In genomic region chr5:143055596-143056330, GRCh38 we compare ENCODE assay signal across 18 cellular contexts.
DNase-seq lines count a peak whose midpoint lies in the region; ATAC-seq, FAIRE-seq and TF ChIP-seq lines count a peak whose summit lies in the region.
"Had no signal": no experiment of that assay in that cellular context is flagged by ENCODE, and none has a peak within 500 bp of the region (broad histone marks: within the 10 kb centered on the region; RNA-seq: fewer than 3 reads in every experiment).

No MANE protein-coding gene starts in this region.

- TF ChIP-seq EP300 in GM12878 (IDR thresholded peaks at IDR 0.05; ENCODE audit: borderline replicate concordance in 1 of 2, control insufficient read depth in 1 of 2, low read depth in 2 of 2, low read length in 2 of 2): no peak
- TF ChIP-seq EP300 in stomach (IDR thresholded peaks at IDR 0.05): no peak

- H3K9me3 Mint-ChIP-seq in activated CD4-positive, alpha-beta T cell treated with anti-CD3 and anti-CD28 coated beads for 36 hours (ENCODE audit: low read depth): no peaks in the 10 kb centered on the region

- RAD21 ChIA-PET in GM12878 (lab: Charles Lee; ENCODE audit: unreplicated experiment): interaction anchor here (0.6 to 19.7 kb wide), 16 partner anchors 9 to 348 kb away, joined by 3 to 337 read pairs (median 6); partner anchors contain the start of gene NR3C1

- H3K4me1 Mint-ChIP-seq in activated CD4-positive, alpha-beta T cell treated with anti-CD3 and anti-CD28 coated beads for 36 hours: peaks cover 63% of the 10 kb centered on the region

- no peak for TF ChIP-seq RAD21 in GM12878 (IDR thresholded peaks at IDR 0.05; ENCODE audit: insufficient read depth, low read depth, low read length)

- H3K27ac ChIP-seq in GM12878 (ENCODE audit: control insufficient read depth, insufficient read depth) (peak overlapping the region; percentile 100), stomach (peak overlapping the region in 1 of 5 donors; percentile 48)

- H3K4me3 ChIP-seq in GM12878 (peak overlapping the region; percentile 77), stomach (no peak overlapping the region)
- H3K4me3 ChIP-seq: lung had no signal

- peak; percentile 40 for ATAC-seq in activated CD4-positive, alpha-beta T cell treated with anti-CD3 and anti-CD28 coated beads for 36 hours
- peak; percentile 7 for ATAC-seq in GM12878
- ATAC-seq: esophagus mucosa had no signal

- H3K27me3 Mint-ChIP-seq in activated CD4-positive, alpha-beta T cell treated with anti-CD3 and anti-CD28 coated beads for 36 hours: no peaks in the 10 kb centered on the region

- H3K27me3 ChIP-seq in GM12878 (replicated peaks in 1 of 2; ENCODE audit: control insufficient read depth in 2 of 2, insufficient read depth in 2 of 2, low read length in 1 of 2) (no peaks in the 10 kb centered on the region), stomach (no peaks in the 10 kb centered on the region)

- peak overlapping the region; percentile 90 for H3K27ac Mint-ChIP-seq in activated CD4-positive, alpha-beta T cell treated with anti-CD3 and anti-CD28 coated beads for 36 hours

- BruUV-seq in GM12878 (replicated peaks; lab: Mats Ljungman, UMichigan): no TSS peak

- FAIRE-seq in GM12878 (lab: Jason Lieb, UNC): no peak
- FAIRE-seq: urothelium cell line had no signal

- DNase-seq in activated CD4-positive, alpha-beta T cell treated with anti-CD3 and anti-CD28 coated beads for 36 hours: no peak
- DNase-seq in activated CD4-positive, alpha-beta T cell treated with anti-CD3 and anti-CD28 coated beads, Interleukin-2, amount 50 U/mL, for 48 hours: no peak
- peak; percentile 60 for DNase-seq in M059J (ENCODE audit: low read depth)
- no peak for DNase-seq in GM12878 (ENCODE audit: low read depth, low spot score)
- peak; percentile 19 for DNase-seq in pulmonary artery endothelial cell (ENCODE audit: low read depth, low spot score)
- DNase-seq in NCI-H2196 treated with DMSO at 0.1 percent for 48 hours (lab: John Stamatoyannopoulos, UW; ENCODE audit: unreplicated experiment): no peak
- no peak for DNase-seq in stomach
- no peak for DNase-seq in DMS114 treated with DMSO at 0.1 percent for 48 hours (lab: John Stamatoyannopoulos, UW; ENCODE audit: unreplicated experiment)
- DNase-seq: Calu3; central memory CD4-positive, alpha-beta T cell; NCI-H1105; NCI-H524 treated with DMSO at 0.1 percent for 48 hours; nucleus accumbens; RPMI8226; T-helper 9 cell had no signal

- WGBS in GM12878 (ENCODE audit: insufficient coverage, insufficient replicate concordance, low lambda C conversion rate, missing lambda C conversion rate): 1% methylated on average over 5 of the region's 5 CpGs
- 67 to 81% (median 72%) methylated on average over 5 of the region's 5 CpGs for WGBS in stomach, 5 donors

- POLR2A ChIA-PET in activated CD4-positive, alpha-beta T cell treated with anti-CD3 and anti-CD28 coated beads for 36 hours (lab: Charles Lee): no interaction called here
- POLR2A ChIA-PET in GM12878 (lab: Charles Lee): interaction anchor here (0.8 to 6.6 kb wide), 13 partner anchors 10 to 345 kb away, joined by 3 to 62 read pairs (median 5); no protein-coding TSS in a partner anchor

- in situ Hi-C loops in GM12878 (cut with MboI): loop anchor here (5.0 kb wide), 1 partner anchor 152 kb away; no protein-coding TSS in a partner anchor

- H3K4me1 ChIP-seq in GM12878 (ENCODE audit: control insufficient read depth, insufficient read depth, low read length) (peaks cover 67% of the 10 kb centered on the region), stomach (peaks cover 11 to 49% (median 22%) of the 10 kb centered on the region in 4 donors)

- H3K79me2 ChIP-seq in GM12878 (ENCODE audit: control insufficient read depth, insufficient read depth, low read length): peaks cover 62% of the 10 kb centered on the region

- SMC1A ChIA-PET in GM12878 (lab: Charles Lee; ENCODE audit: uncharacterized antibody, unreplicated experiment): interaction anchor here (0.7 to 19.4 kb wide), 15 partner anchors 9 to 256 kb away, joined by 3 to 441 read pairs (median 8); no protein-coding TSS in a partner anchor

- H4K20me1 ChIP-seq in GM12878 (ENCODE audit: control insufficient read depth, insufficient read depth): no peaks in the 10 kb centered on the region

- intact Hi-C loops in activated CD4-positive, alpha-beta T cell treated with anti-CD3 and anti-CD28 coated beads for 36 hours (cut with DNase I, micrococcal nuclease): loop anchor here (1.0 to 5.0 kb wide), 6 partner anchors 33 to 297 kb away; no protein-coding TSS in a partner anchor
- intact Hi-C loops in GM12878 (cut with micrococcal nuclease; ENCODE audit: unreplicated experiment) (loop anchor here (2.0 to 10.0 kb wide), 3 partner anchors 33 to 341 kb away; no protein-coding TSS in a partner anchor), stomach (cut with DNase I; ENCODE audit: low total_unique reads) (no loop called here)

- CTCF ChIA-PET in activated CD4-positive, alpha-beta T cell treated with anti-CD3 and anti-CD28 coated beads for 36 hours (lab: Charles Lee): interaction anchor here (1.2 kb wide), 1 partner anchor 16 kb away, joined by 3 read pairs; no protein-coding TSS in a partner anchor
- CTCF ChIA-PET in GM12878 (lab: Yijun Ruan, JAX): interaction anchor here (0.7 to 2.7 kb wide), 7 partner anchors 11 to 127 kb away, joined by 3 to 12 read pairs (median 3); no protein-coding TSS in a partner anchor

- TF ChIP-seq POLR2A in GM12878 (IDR thresholded peaks at IDR 0.05; ENCODE audit: low read depth, low read length) (no peak), stomach (IDR thresholded peaks at IDR 0.05) (no peak)

- peak overlapping the region; percentile 86 for H3K9ac ChIP-seq in GM12878 (ENCODE audit: control insufficient read depth, insufficient read depth, low read length)

- H2AFZ ChIP-seq in GM12878 (ENCODE audit: control insufficient read depth, low read depth, low read length): no peak overlapping the region; the same call in 1 of the 2 replicates

- TF ChIP-seq CTCF in GM12878 (IDR thresholded peaks at IDR 0.05 in 2 of 3, conservative IDR thresholded peaks at IDR 0.05 in 1 of 3; ENCODE audit: control insufficient read depth in 2 of 3, extremely low read depth in 1 of 3, insufficient read depth in 1 of 3, low read depth in 3 of 3, low read length in 3 of 3): no peak
- no peak for TF ChIP-seq CTCF in stomach (IDR thresholded peaks at IDR 0.05)

- peak overlapping the region; percentile 94 for H3K4me2 ChIP-seq in GM12878 (ENCODE audit: control insufficient read depth, insufficient read depth)

- no peaks in the 10 kb centered on the region for H3K9me3 ChIP-seq in GM12878 (replicated peaks; ENCODE audit: control insufficient read depth, insufficient read depth, low read length)
- no peaks in the 10 kb centered on the region for H3K9me3 ChIP-seq in stomach

- H3K4me3 Mint-ChIP-seq in activated CD4-positive, alpha-beta T cell treated with anti-CD3 and anti-CD28 coated beads for 36 hours: peak overlapping the region; percentile 33

- H3K36me3 ChIP-seq in GM12878 (ENCODE audit: control insufficient read depth in 2 of 2, insufficient read depth in 2 of 2, low read length in 1 of 2) (peaks cover 1 to 6% of the 10 kb centered on the region in 2 experiments; a peak in 1 of 4 replicates), stomach (peaks cover 0 to 49% (median 28%) of the 10 kb centered on the region in 4 donors)

- H3K36me3 Mint-ChIP-seq in activated CD4-positive, alpha-beta T cell treated with anti-CD3 and anti-CD28 coated beads for 36 hours (ENCODE audit: low read depth): peaks cover 38% of the 10 kb centered on the region

TF ChIP-seq in GM12878, 131 proteins besides CTCF, POLR2A, EP300 and RAD21 (continues in another document):
- TF ChIP-seq POLR2AphosphoS5 (IDR thresholded peaks at IDR 0.05; ENCODE audit: low read length) (0 out of 2 replicates have a peak, but pooled peaks have one; percentile 36), MTA3 (IDR thresholded peaks at IDR 0.05; ENCODE audit: borderline replicate concordance, low read length) (0 out of 2 replicates have a peak, but pooled peaks have one; percentile 34), ZBTB40 (IDR thresholded peaks at IDR 0.05; ENCODE audit: borderline replicate concordance) (peak; percentile 14; the same call in 1 of the 2 replicates), CBX5 (IDR thresholded peaks at IDR 0.05; ENCODE audit: low read depth) (0 out of 2 replicates have a peak, but pooled peaks have one; percentile 13), EGR1 (IDR thresholded peaks at IDR 0.05; ENCODE audit: borderline replicate concordance in 1 of 2, low read depth in 2 of 2, low read length in 2 of 2) (no peak), RUNX3 (IDR thresholded peaks at IDR 0.05; ENCODE audit: low read length) (0 out of 2 replicates have a peak, but pooled peaks have one; percentile 29)

Comparison
In these comparisons a context has a peak if more than half of its experiments do, and no peak if none do; other contexts are left out.
1. DNase-seq: peak in M059J (single experiment) and pulmonary artery endothelial cell (single experiment); none in activated CD4-positive, alpha-beta T cell treated with anti-CD3 and anti-CD28 coated beads for 36 hours (single experiment), activated CD4-positive, alpha-beta T cell treated with anti-CD3 and anti-CD28 coated beads, Interleukin-2, amount 50 U/mL, for 48 hours (0 of 2), GM12878 (single experiment), NCI-H2196 treated with DMSO at 0.1 percent for 48 hours (single experiment), stomach (single experiment) and DMS114 treated with DMSO at 0.1 percent for 48 hours (single experiment).